Comparison of ENCODE assay signal across 17 cellular contexts in genomic region chr3:72287941-72288340, GRCh38.
DNase-seq lines count a peak whose midpoint lies in the region; ATAC-seq and TF ChIP-seq lines count a peak whose summit lies in the region.
"Had no signal": no experiment of that assay in that cellular context is flagged by ENCODE, and none has a peak within 500 bp of the region (broad histone marks: within the 10 kb centered on the region; RNA-seq: fewer than 3 reads in every experiment).

No MANE protein-coding gene starts in this region.

- no peak for TF ChIP-seq POLR2A in prostate gland (IDR thresholded peaks at IDR 0.05)

- H3K27ac ChIP-seq in DOHH2 (ENCODE audit: low read depth, low read length) (no peak overlapping the region), RWPE2 (ENCODE audit: poor library complexity, severe bottlenecking) (no peak overlapping the region), caudate nucleus (ENCODE audit: low read depth, low read length) (peak overlapping the region; percentile 90), prostate gland (no peak overlapping the region)
- H3K27ac ChIP-seq: HL-60 had no signal

- 6% methylated on average over 1 of the region's 1 CpG for WGBS in prostate gland

- no peak for TF ChIP-seq CTCF in DOHH2 (IDR thresholded peaks at IDR 0.05; ENCODE audit: low read depth, low read length, poor library complexity, severe bottlenecking)
- no peak for TF ChIP-seq CTCF in RWPE2 (IDR thresholded peaks at IDR 0.05; ENCODE audit: poor library complexity, severe bottlenecking)
- TF ChIP-seq CTCF in prostate gland (IDR thresholded peaks at IDR 0.05) = no peak
- no peak for TF ChIP-seq CTCF in CD14-positive monocyte (IDR thresholded peaks at IDR 0.05)

- no peaks in the 10 kb centered on the region for H4K20me1 ChIP-seq in DOHH2 (ENCODE audit: control insufficient read depth, insufficient read depth, low read depth, low read length)

- H3K4me2 ChIP-seq in DOHH2 (ENCODE audit: low read length) = 0 out of 2 replicates have a peak overlapping the region, but pooled peaks have one; percentile 88

- no peaks in the 10 kb centered on the region for H3K79me2 ChIP-seq in DOHH2 (ENCODE audit: control insufficient read depth, low read length)

- H3K27me3 Mint-ChIP-seq in CD14-positive monocyte (ENCODE audit: low read depth in 3 of 3) = peaks cover 14 to 37% (median 21%) of the 10 kb centered on the region in 3 donors

- H3K27me3 ChIP-seq in DOHH2 (ENCODE audit: control insufficient read depth, low read length) (peaks cover 10% of the 10 kb centered on the region), RWPE2 (ENCODE audit: insufficient read depth, poor library complexity, severe bottlenecking) (no peaks in the 10 kb centered on the region), prostate gland (replicated peaks; ENCODE audit: insufficient read depth) (no peaks in the 10 kb centered on the region)

- H3F3A ChIP-seq in DOHH2 (ENCODE audit: control insufficient read depth, insufficient read depth) = no peaks in the 10 kb centered on the region

- intact Hi-C loops in prostate gland (cut with DNase I) (no loop called here), CD14-positive monocyte (cut with micrococcal nuclease) (no loop called here)

- ATAC-seq in RWPE2 (ENCODE audit: low read depth) = peak; percentile 50; the same call in 1 of the 3 replicates
- ATAC-seq: Panc1, Right ventricle myocardium inferior had no signal

- H3K9me2 ChIP-seq in DOHH2 (replicated peaks; ENCODE audit: control insufficient read depth, low read length) = no peaks in the 10 kb centered on the region

- peaks cover 25% of the 10 kb centered on the region for H3K4me1 ChIP-seq in DOHH2 (ENCODE audit: control insufficient read depth, low read length)
- H3K4me1 ChIP-seq in RWPE2 (ENCODE audit: insufficient read depth, poor library complexity, severe bottlenecking) = no peaks in the 10 kb centered on the region
- peaks cover 8% of the 10 kb centered on the region for H3K4me1 ChIP-seq in prostate gland (replicated peaks)

- no peak for DNase-seq in RWPE2 (ENCODE audit: low spot score)
- no peak for DNase-seq in caudate nucleus (lab: John Stamatoyannopoulos, UW)
- DNase-seq in prostate gland (ENCODE audit: low spot score) = peak; percentile 70
- DNase-seq in CD14-positive monocyte (ENCODE audit: low spot score) = no peak
- DNase-seq in NCI-H1417 (lab: John Stamatoyannopoulos, UW) = no peak
- no peak for DNase-seq in stimulated activated CD4-positive, alpha-beta T cell treated with anti-CD3 and anti-CD28 coated beads, Interleukin-2, amount 100 ng/mL, for 24 hours
- DNase-seq: DMS79, H9, Kasumi-1, NCI-H1105, NCI-H1694, NCI-H2081 treated with DMSO at 0.1 percent for 48 hours had no signal

- H3K4me3 Mint-ChIP-seq in CD14-positive monocyte = no peak overlapping the region
- H3K4me3 Mint-ChIP-seq: H9 had no signal

- H3K36me3 ChIP-seq in DOHH2 (ENCODE audit: control insufficient read depth, low read length) (no peaks in the 10 kb centered on the region), RWPE2 (ENCODE audit: low read depth) (no peaks in the 10 kb centered on the region), prostate gland (no peaks in the 10 kb centered on the region)

- peaks cover 19% of the 10 kb centered on the region for H3K4me1 Mint-ChIP-seq in CD14-positive monocyte

- peaks cover 4% of the 10 kb centered on the region for H3K9me3 ChIP-seq in DOHH2 (ENCODE audit: control insufficient read depth, insufficient read depth, low read length)
- H3K9me3 ChIP-seq in RWPE2 (ENCODE audit: severe bottlenecking) = no peaks in the 10 kb centered on the region
- no peaks in the 10 kb centered on the region for H3K9me3 ChIP-seq in prostate gland

- no peak overlapping the region for H3K27ac Mint-ChIP-seq in CD14-positive monocyte
- H3K27ac Mint-ChIP-seq: H9, IgD-negative memory B cell had no signal

- H3K4me3 ChIP-seq in DOHH2 (ENCODE audit: low read length) = no peak overlapping the region
- H3K4me3 ChIP-seq in RWPE2 (ENCODE audit: severe bottlenecking) = no peak overlapping the region
- H3K4me3 ChIP-seq in prostate gland = no peak overlapping the region

- H3K36me3 Mint-ChIP-seq in CD14-positive monocyte = no peaks in the 10 kb centered on the region
- H3K36me3 Mint-ChIP-seq: IgD-negative memory B cell had no signal

- H3K9me3 Mint-ChIP-seq in CD14-positive monocyte = peaks cover 5 to 15% (median 11%) of the 10 kb centered on the region in 7 donors
- H3K9me3 Mint-ChIP-seq: H9 had no signal
